11 cellular contexts compared by ENCODE assay signal in genomic region chr17:42163113-42163512, GRCh38. TPM values are rescaled to one million over a fixed set of nuclear protein-coding genes. Genes with fewer than 3 reads are reported as not detected.
DNase-seq lines count a peak whose midpoint lies in the region; ATAC-seq and TF ChIP-seq lines count a peak whose summit lies in the region.
"Had no signal": no experiment of that assay in that cellular context is flagged by ENCODE, and none has a peak within 500 bp of the region (broad histone marks: within the 10 kb centered on the region; RNA-seq: fewer than 3 reads in every experiment).

No MANE protein-coding gene starts in this region.

- ATAC-seq in heart left ventricle (peak in 1 of 4 donors; percentile 26), Right ventricle myocardium superior (ENCODE audit: poor library complexity) (no peak), HG02870 (IDR thresholded peaks at IDR 0.05; ENCODE audit: unreplicated experiment) (no peak)

- WGBS in heart left ventricle, 4 donors = 61 to 66% (median 63%) methylated on average over 8 of the region's 8 CpGs
- 58 to 66% methylated on average over 8 of the region's 8 CpGs for WGBS in lower leg skin, 2 donors

- no peaks in the 10 kb centered on the region for H3K9me3 Mint-ChIP-seq in activated CD4-positive, alpha-beta T cell treated with anti-CD3 and anti-CD28 coated beads, Interleukin-2, amount 10 ng/mL, durations not matched to agents 24 days and 14 days
- H3K9me3 Mint-ChIP-seq in type B pancreatic cell = no peaks in the 10 kb centered on the region

- H3K36me3 ChIP-seq in heart left ventricle = no peaks in the 10 kb centered on the region

- no peak overlapping the region for H3K4me3 Mint-ChIP-seq in activated CD4-positive, alpha-beta T cell treated with anti-CD3 and anti-CD28 coated beads, Interleukin-2, amount 10 ng/mL, durations not matched to agents 24 days and 14 days
- H3K4me3 Mint-ChIP-seq in type B pancreatic cell = no peak overlapping the region

- H3K27me3 Mint-ChIP-seq in activated CD4-positive, alpha-beta T cell treated with anti-CD3 and anti-CD28 coated beads, Interleukin-2, amount 10 ng/mL, durations not matched to agents 24 days and 14 days = no peaks in the 10 kb centered on the region
- peaks cover 7% of the 10 kb centered on the region for H3K27me3 Mint-ChIP-seq in type B pancreatic cell

- no peak for DNase-seq in heart left ventricle
- no peak for DNase-seq in Right ventricle myocardium superior
- DNase-seq in activated CD4-positive, alpha-beta T cell treated with anti-CD3 and anti-CD28 coated beads, Interleukin-2, amount 10 ng/mL, durations not matched to agents 24 days and 14 days = peak; percentile 85
- DNase-seq in fibroblast of the aortic adventitia (ENCODE audit: low read depth) = no peak
- no peak for DNase-seq in type B pancreatic cell (ENCODE audit: extremely low spot score, unreplicated experiment)
- DNase-seq in lower leg skin (ENCODE audit: low spot score in 2 of 2) = no peak
- no peak for DNase-seq in NCI-H128 (lab: John Stamatoyannopoulos, UW; ENCODE audit: unreplicated experiment)
- DNase-seq: NCI-H2171 had no signal

- H3K4me1 Mint-ChIP-seq in activated CD4-positive, alpha-beta T cell treated with anti-CD3 and anti-CD28 coated beads, Interleukin-2, amount 10 ng/mL, durations not matched to agents 24 days and 14 days = peaks cover 4% of the 10 kb centered on the region
- peaks cover 4% of the 10 kb centered on the region for H3K4me1 Mint-ChIP-seq in type B pancreatic cell (ENCODE audit: unreplicated experiment)

- no peak for TF ChIP-seq POLR2A in heart left ventricle (IDR thresholded peaks at IDR 0.05)
- no peak for TF ChIP-seq POLR2A in lower leg skin (IDR thresholded peaks at IDR 0.05)

- no peaks in the 10 kb centered on the region for H3K27me3 ChIP-seq in heart left ventricle

- peak in 9 of 12 donors; percentile 6 to 37 (median 27) for TF ChIP-seq CTCF in heart left ventricle (IDR thresholded peaks at IDR 0.05)
- TF ChIP-seq CTCF in fibroblast of the aortic adventitia (IDR thresholded peaks at IDR 0.05; ENCODE audit: insufficient read depth, low read length) = peak; percentile 41
- peak; percentile 63 for TF ChIP-seq CTCF in type B pancreatic cell (conservative IDR thresholded peaks at IDR 0.05)
- TF ChIP-seq CTCF in lower leg skin (IDR thresholded peaks at IDR 0.05) = no peak

- H3K27ac Mint-ChIP-seq in activated CD4-positive, alpha-beta T cell treated with anti-CD3 and anti-CD28 coated beads, Interleukin-2, amount 10 ng/mL, durations not matched to agents 24 days and 14 days = no peak overlapping the region
- no peak overlapping the region for H3K27ac Mint-ChIP-seq in type B pancreatic cell

- intact Hi-C loops in heart left ventricle (cut with DNase I) = no loop called here
- intact Hi-C loops in Right ventricle myocardium superior (cut with DNase I) = no loop called here
- intact Hi-C loops in activated CD4-positive, alpha-beta T cell treated with anti-CD3 and anti-CD28 coated beads, Interleukin-2, amount 10 ng/mL, durations not matched to agents 24 days and 14 days (cut with micrococcal nuclease) = no loop called here
- intact Hi-C loops in lower leg skin (cut with DNase I; ENCODE audit: low total_unique reads) = no loop called here

- H3K9me3 ChIP-seq in heart left ventricle = no peaks in the 10 kb centered on the region

- H3K27ac ChIP-seq in heart left ventricle = no peak overlapping the region

- peaks cover 0 to 6% (median 0%) of the 10 kb centered on the region in 12 donors for H3K4me1 ChIP-seq in heart left ventricle

- H3K4me3 ChIP-seq in heart left ventricle (no peak overlapping the region), fibroblast of the aortic adventitia (ENCODE audit: low read depth, low read length) (no peak overlapping the region), lower leg skin (ENCODE audit: low read depth, poor library complexity, severe bottlenecking) (no peak overlapping the region)

- H3K36me3 Mint-ChIP-seq in activated CD4-positive, alpha-beta T cell treated with anti-CD3 and anti-CD28 coated beads, Interleukin-2, amount 10 ng/mL, durations not matched to agents 24 days and 14 days (ENCODE audit: low read depth) = no peaks in the 10 kb centered on the region
- H3K36me3 Mint-ChIP-seq in type B pancreatic cell = no peaks in the 10 kb centered on the region

RNA-seq across cellular contexts. Expression of gene RAB5C, which starts 8.3 kb away (rescaled TPM):
- total RNA-seq in heart left ventricle = 10 to 100 TPM; 30.9 to 99.1 (median 48.2) TPM
- polyA plus RNA-seq in heart left ventricle = 10 to 100 TPM; 29.0 to 90.9 TPM
- total RNA-seq in Right ventricle myocardium superior = 38.6 TPM
- 55.8 and 64.6 TPM in 2 replicates for total RNA-seq in activated CD4-positive, alpha-beta T cell treated with anti-CD3 and anti-CD28 coated beads, Interleukin-2, amount 10 ng/mL, durations not matched to agents 24 days and 14 days
- 8.3 and 82.2 TPM in 2 replicates for total RNA-seq in fibroblast of the aortic adventitia (ENCODE audit: low replicate concordance)
- 85.6 and 107 TPM in 2 replicates for total RNA-seq in type B pancreatic cell (ENCODE audit: low replicate concordance)
- total RNA-seq in lower leg skin = 100 to 1,000 TPM in 1 of 4 donors, 10 to 100 TPM in 3; 74.0 to 104 (median 87.4) TPM

RNA-seq across cellular contexts. Expression of gene KCNH4, which starts 17.8 kb away (rescaled TPM):
- total RNA-seq in heart left ventricle (under 1 TPM in 8 of 9 donors, not detected in 1; 0.07 to 0.28 (median 0.14) TPM), Right ventricle myocardium superior (0.13 TPM), fibroblast of the aortic adventitia (ENCODE audit: low replicate concordance) (0.09 TPM in 1 of 2 replicates, not detected in the other), type B pancreatic cell (ENCODE audit: low replicate concordance) (not detected in 2 replicates), lower leg skin (not detected)
- under 1 TPM; 0.08 to 0.10 TPM for polyA plus RNA-seq in heart left ventricle
- total RNA-seq in activated CD4-positive, alpha-beta T cell treated with anti-CD3 and anti-CD28 coated beads, Interleukin-2, amount 10 ng/mL, durations not matched to agents 24 days and 14 days = 1.6 and 2.3 TPM in 2 replicates
- total RNA-seq: skeletal muscle tissue had no signal

RNA-seq across cellular contexts. Expression of gene HCRT, which starts 22.1 kb away (rescaled TPM):
- total RNA-seq in heart left ventricle (not detected), Right ventricle myocardium superior (not detected), fibroblast of the aortic adventitia (ENCODE audit: low replicate concordance) (not detected in 2 replicates), type B pancreatic cell (ENCODE audit: low replicate concordance) (not detected in 2 replicates), lower leg skin (not detected)
- not detected for polyA plus RNA-seq in heart left ventricle
- total RNA-seq in activated CD4-positive, alpha-beta T cell treated with anti-CD3 and anti-CD28 coated beads, Interleukin-2, amount 10 ng/mL, durations not matched to agents 24 days and 14 days = not detected in 2 replicates
- total RNA-seq: cerebellum, skeletal muscle tissue had no signal

RNA-seq across cellular contexts. Expression of gene GHDC, which starts 31.2 kb away (rescaled TPM):
- total RNA-seq in heart left ventricle = 10 to 100 TPM in 3 of 9 donors, 1 to 10 TPM in 6; 4.9 to 17.3 (median 8.3) TPM
- polyA plus RNA-seq in heart left ventricle = 1 to 10 TPM; 6.2 to 9.4 TPM
- total RNA-seq in Right ventricle myocardium superior = 8.1 TPM
- 14.4 and 17.5 TPM in 2 replicates for total RNA-seq in activated CD4-positive, alpha-beta T cell treated with anti-CD3 and anti-CD28 coated beads, Interleukin-2, amount 10 ng/mL, durations not matched to agents 24 days and 14 days
- total RNA-seq in fibroblast of the aortic adventitia (ENCODE audit: low replicate concordance) = 14.8 and 33.8 TPM in 2 replicates
- total RNA-seq in type B pancreatic cell (ENCODE audit: low replicate concordance) = 4.4 and 6.4 TPM in 2 replicates
- total RNA-seq in lower leg skin = 10 to 100 TPM; 14.6 to 51.8 (median 20.7) TPM

RNA-seq across cellular contexts. Expression of gene HSPB9, which starts 40.5 kb away (rescaled TPM):
- total RNA-seq in heart left ventricle = not detected
- not detected for polyA plus RNA-seq in heart left ventricle
- 0.11 TPM for total RNA-seq in Right ventricle myocardium superior
- not detected in 2 replicates for total RNA-seq in activated CD4-positive, alpha-beta T cell treated with anti-CD3 and anti-CD28 coated beads, Interleukin-2, amount 10 ng/mL, durations not matched to agents 24 days and 14 days
- not detected in 2 replicates for total RNA-seq in fibroblast of the aortic adventitia (ENCODE audit: low replicate concordance)
- 0.36 TPM in 1 of 2 replicates, not detected in the other for total RNA-seq in type B pancreatic cell (ENCODE audit: low replicate concordance)
- under 1 TPM in 1 of 4 donors, not detected in 3; 0.23 TPM for total RNA-seq in lower leg skin
- total RNA-seq: skeletal muscle tissue had no signal

Comparison
In these comparisons a context has a peak if more than half of its experiments do, and no peak if none do; other contexts are left out.
1. CTCF ChIP-seq: peak in heart left ventricle (9 of 12), fibroblast of the aortic adventitia (single experiment) and type B pancreatic cell (single experiment); none in lower leg skin (0 of 3).